ENCODE assay signal across 10 cellular contexts in genomic region chr22:28951969-28952521, GRCh38.
A peak's percentile ranks its signal among the peaks of the same experiment; 100 is the strongest.
DNase-seq lines count a peak whose midpoint lies in the region; ATAC-seq and TF ChIP-seq lines count a peak whose summit lies in the region.
"Had no signal": no experiment of that assay in that cellular context is flagged by ENCODE, and none has a peak within 500 bp of the region (broad histone marks: within the 10 kb centered on the region; RNA-seq: fewer than 3 reads in every experiment).

No MANE protein-coding gene starts in this region.

- no peaks in the 10 kb centered on the region for H3K27me3 ChIP-seq in kidney epithelial cell (ENCODE audit: control insufficient read depth, insufficient read depth, low read length)

- no peak overlapping the region for H3K4me3 ChIP-seq in choroid plexus epithelial cell (ENCODE audit: low read depth, low read length)
- no peak overlapping the region for H3K4me3 ChIP-seq in kidney epithelial cell (ENCODE audit: low read depth, low read length)

- no peak for ATAC-seq in HG03565 (IDR thresholded peaks at IDR 0.05; ENCODE audit: unreplicated experiment)
- no peak for ATAC-seq in HG03045 (IDR thresholded peaks at IDR 0.05; ENCODE audit: unreplicated experiment)

- H3K4me3 Mint-ChIP-seq in HFFc6: no peak overlapping the region
- H3K4me3 Mint-ChIP-seq: activated naive CD4-positive, alpha-beta T cell treated with anti-CD3 and anti-CD28 coated beads, Interleukin-2, amount 50 U/mL, for 24 hours had no signal

- H3K27ac ChIP-seq in temporal lobe (ENCODE audit: low read depth, low read length): peak overlapping the region; percentile 3

- DNase-seq in HFFc6 (peak; percentile 24), choroid plexus epithelial cell (ENCODE audit: low read depth) (peak; percentile 59), kidney epithelial cell (ENCODE audit: low read depth) (no peak), NCI-H1436 treated with DMSO at 0.1 percent for 48 hours (lab: John Stamatoyannopoulos, UW) (no peak), NOMO-1 (lab: John Stamatoyannopoulos, UW; ENCODE audit: unreplicated experiment in 2 of 2) (no peak)
- DNase-seq: MM.1S had no signal

- peaks cover 50% of the 10 kb centered on the region for H3K4me1 Mint-ChIP-seq in HFFc6 (ENCODE audit: low read depth)

- no peak; the same call in 1 of the 2 replicates for TF ChIP-seq CTCF in HFFc6 (IDR thresholded peaks at IDR 0.05)
- peak; percentile 48 for TF ChIP-seq CTCF in choroid plexus epithelial cell (conservative IDR thresholded peaks at IDR 0.05; ENCODE audit: low read depth, low read length)
- TF ChIP-seq CTCF in kidney epithelial cell (IDR thresholded peaks at IDR 0.05; ENCODE audit: insufficient read depth, low read length, poor library complexity, severe bottlenecking): peak; percentile 23

- peaks cover 2% of the 10 kb centered on the region; the same call in 1 of the 2 replicates for H3K27me3 Mint-ChIP-seq in HFFc6 (ENCODE audit: insufficient read depth)

- H3K9me3 Mint-ChIP-seq in HFFc6: peaks cover 8% of the 10 kb centered on the region

- peaks cover 6% of the 10 kb centered on the region; the same call in 1 of the 2 replicates for H3K36me3 Mint-ChIP-seq in HFFc6 (ENCODE audit: low read depth)

- no peak overlapping the region for H3K27ac Mint-ChIP-seq in HFFc6

- H3K36me3 ChIP-seq in kidney epithelial cell (ENCODE audit: control insufficient read depth, insufficient read depth, low read length): no peaks in the 10 kb centered on the region

Comparison
In these comparisons a context has a peak if more than half of its experiments do, and no peak if none do; other contexts are left out.
1. DNase-seq: peak in HFFc6 (single experiment) and choroid plexus epithelial cell (single experiment); none in kidney epithelial cell (single experiment), NCI-H1436 treated with DMSO at 0.1 percent for 48 hours (single experiment) and NOMO-1 (0 of 2).